In genomic region chrX:154444755-154445246, GRCh38 we compare ENCODE assay signal across 8 cellular contexts.
A peak's percentile ranks its signal among the peaks of the same experiment; 100 is the strongest.
DNase-seq lines count a peak whose midpoint lies in the region; ATAC-seq and TF ChIP-seq lines count a peak whose summit lies in the region.

No MANE protein-coding gene starts in this region.

- POLR2A ChIA-PET in AG04449 (lab: Yijun Ruan, JAX): interaction anchor here (1.1 kb wide), 1 partner anchor 9 kb away, joined by 3 read pairs; no protein-coding TSS in a partner anchor

- peak overlapping the region; percentile 64 for H3K4me3 ChIP-seq in AG04449 (ENCODE audit: low read depth, low read length)
- peak overlapping the region; percentile 46 for H3K4me3 ChIP-seq in HL-60 (replicated peaks; ENCODE audit: insufficient read depth, low read length)
- peak overlapping the region; percentile 67 for H3K4me3 ChIP-seq in cardiac fibroblast (replicated peaks in 1 of 2; ENCODE audit: low read depth in 2 of 2, low read length in 2 of 2)
- H3K4me3 ChIP-seq in mucosa of stomach (ENCODE audit: low read length): peak overlapping the region; percentile 25

- DNase-seq in AG04449 (ENCODE audit: low read depth, low spot score) (no peak), HL-60 (ENCODE audit: low read depth in 1 of 2, low spot score in 1 of 2) (no peak), cardiac fibroblast (ENCODE audit: low read depth in 2 of 2) (no peak), NCI-H1092 treated with DMSO at 0.1 percent for 48 hours (lab: John Stamatoyannopoulos, UW) (no peak)
- DNase-seq in effector CD4-positive, alpha-beta T cell: no peak
- no peak for DNase-seq in activated CD8-positive, alpha-beta memory T cell treated with anti-CD3 and anti-CD28 coated beads, Interleukin-2, amount 50 U/mL, for 48 hours

- peak overlapping the region; percentile 75 for H3K9ac ChIP-seq in mucosa of stomach (ENCODE audit: low read length)

- TF ChIP-seq CTCF in AG04449 (IDR thresholded peaks at IDR 0.05; ENCODE audit: insufficient read depth, low read length, missing control alignments) (no peak), HL-60 (IDR thresholded peaks at IDR 0.05; ENCODE audit: insufficient read depth, low read length) (no peak), cardiac fibroblast (IDR thresholded peaks at IDR 0.05; ENCODE audit: low read depth, low read length) (no peak)

- H3K27ac ChIP-seq in HL-60 (replicated peaks): no peak overlapping the region

- CTCF ChIA-PET in AG04449 (lab: Yijun Ruan, JAX): interaction anchor here (0.7 kb wide), 1 partner anchor 10 kb away, joined by 3 read pairs; no protein-coding TSS in a partner anchor

- H3K4me1 ChIP-seq in mucosa of stomach (ENCODE audit: control insufficient read depth, insufficient read depth, low read length): peaks cover 7% of the 10 kb centered on the region

- ATAC-seq in HG03457 (IDR thresholded peaks at IDR 0.05; ENCODE audit: unreplicated experiment): no peak

- H3K36me3 ChIP-seq in mucosa of stomach (ENCODE audit: control insufficient read depth, insufficient read depth, low read length): no peaks in the 10 kb centered on the region

- no peaks in the 10 kb centered on the region for H3K9me3 ChIP-seq in mucosa of stomach (ENCODE audit: control insufficient read depth, low read length)

- H3K27me3 ChIP-seq in HL-60 (ENCODE audit: insufficient read depth, poor library complexity, severe bottlenecking) (no peaks in the 10 kb centered on the region), mucosa of stomach (ENCODE audit: control insufficient read depth, insufficient read depth, low read length) (no peaks in the 10 kb centered on the region)
